Comparison of ENCODE assay signal across 8 cellular contexts in genomic region chr11:66282468-66283455, GRCh38. TPM values are rescaled to one million over a fixed set of nuclear protein-coding genes. Genes with fewer than 3 reads are reported as not detected.
DNase-seq lines count a peak whose midpoint lies in the region; ATAC-seq and TF ChIP-seq lines count a peak whose summit lies in the region.

No MANE protein-coding gene starts in this region.

- H3K36me3 ChIP-seq in NT2/D1 (ENCODE audit: insufficient read depth, insufficient read length, low read length), result peaks cover 47% of the 10 kb centered on the region
- H3K36me3 ChIP-seq in endodermal cell (ENCODE audit: control insufficient read depth, insufficient read depth, low read length), result peaks cover 26% of the 10 kb centered on the region

- peak; percentile 82 for DNase-seq in DMS 273 treated with DMSO at 0.1 percent for 48 hours (lab: John Stamatoyannopoulos, UW)
- peak; percentile 100 for DNase-seq in HuH-7.5 (ENCODE audit: low spot score)
- DNase-seq in NT2/D1 (ENCODE audit: low read depth, low spot score), result peak; percentile 99
- peak; percentile 99 for DNase-seq in activated CD8-positive, alpha-beta memory T cell treated with anti-CD3 and anti-CD28 coated beads, Interleukin-2, amount 50 U/mL, for 1 hour (ENCODE audit: extremely low read depth)
- peak; percentile 99 for DNase-seq in endodermal cell
- DNase-seq in mesothelial cell of epicardium (ENCODE audit: low spot score in 2 of 2, unreplicated experiment in 2 of 2), result peak; percentile 99 to 100
- peak; percentile 98 to 99 for DNase-seq in stimulated activated CD8-positive, alpha-beta memory T cell treated with anti-CD3 and anti-CD28 coated beads, Interleukin-4, amount 100 ng/mL, for 1 hour (ENCODE audit: low read depth in 2 of 2, low spot score in 1 of 2)

- peak; percentile 73 for ATAC-seq in GM21515 (IDR thresholded peaks at IDR 0.05; ENCODE audit: unreplicated experiment)

- H3K27ac Mint-ChIP-seq in endodermal cell (no peak overlapping the region), mesothelial cell of epicardium (peak overlapping the region; percentile 7)

- H3K36me3 Mint-ChIP-seq in endodermal cell (ENCODE audit: low read depth), result peaks cover 6% of the 10 kb centered on the region
- no peaks in the 10 kb centered on the region for H3K36me3 Mint-ChIP-seq in mesothelial cell of epicardium

- peaks cover 30% of the 10 kb centered on the region for H3K27me3 Mint-ChIP-seq in endodermal cell (ENCODE audit: insufficient read depth)
- peaks cover 8% of the 10 kb centered on the region for H3K27me3 Mint-ChIP-seq in mesothelial cell of epicardium (ENCODE audit: low read depth)

- peak overlapping the region; percentile 47 for H3K9ac ChIP-seq in NT2/D1 (ENCODE audit: insufficient read length, low read depth)
- peak overlapping the region; percentile 6 for H3K9ac ChIP-seq in endodermal cell (ENCODE audit: extremely low read depth, low read length, poor library complexity, severe bottlenecking)

- 16 to 90% methylated on average over 3 to 35 of the region's 35 CpGs for WGBS in endodermal cell (ENCODE audit: insufficient coverage in 1 of 2, insufficient read length in 1 of 2), 2 experiments

- TF ChIP-seq CTCF in endodermal cell (conservative IDR thresholded peaks at IDR 0.05) (peak; percentile 97), mesothelial cell of epicardium (IDR thresholded peaks at IDR 0.05; ENCODE audit: unreplicated experiment) (peak; percentile 98)

- H3K4me1 ChIP-seq in NT2/D1 (ENCODE audit: insufficient read depth, insufficient read length), result peaks cover 29% of the 10 kb centered on the region
- H3K4me1 ChIP-seq in endodermal cell (ENCODE audit: control insufficient read depth, insufficient read depth, low read length), result peaks cover 3% of the 10 kb centered on the region

- H3K4me3 ChIP-seq in NT2/D1 (ENCODE audit: insufficient read length, low read depth), result no peak overlapping the region
- no peak overlapping the region for H3K4me3 ChIP-seq in endodermal cell (ENCODE audit: low read length)

- H3K27ac ChIP-seq in endodermal cell (ENCODE audit: low read depth, low read length), result no peak overlapping the region

- H3K27me3 ChIP-seq in NT2/D1 (ENCODE audit: insufficient read depth, insufficient read length), result no peaks in the 10 kb centered on the region
- H3K27me3 ChIP-seq in endodermal cell (ENCODE audit: control insufficient read depth, insufficient read depth, low read length, poor library complexity, severe bottlenecking), result peaks cover 14% of the 10 kb centered on the region

- H3K4me1 Mint-ChIP-seq in endodermal cell, result no peaks in the 10 kb centered on the region
- H3K4me1 Mint-ChIP-seq in mesothelial cell of epicardium, result peaks cover 11% of the 10 kb centered on the region

- no peaks in the 10 kb centered on the region for H3K9me3 Mint-ChIP-seq in endodermal cell
- no peaks in the 10 kb centered on the region for H3K9me3 Mint-ChIP-seq in mesothelial cell of epicardium

- no peaks in the 10 kb centered on the region for H3K9me3 ChIP-seq in NT2/D1 (ENCODE audit: insufficient read depth, low read length)
- H3K9me3 ChIP-seq in endodermal cell (ENCODE audit: control insufficient read depth, low read length), result no peaks in the 10 kb centered on the region

- H3K4me3 Mint-ChIP-seq in endodermal cell (no peak overlapping the region), mesothelial cell of epicardium (no peak overlapping the region)

RNA-seq across cellular contexts. Expression of gene CNIH2, which starts 4.8 kb away (rescaled TPM):
- total RNA-seq in endodermal cell (1 to 10 TPM; 3.5 to 3.8 TPM), mesothelial cell of epicardium (10.1 to 11.5 TPM (median 10.2 TPM) in 3 replicates)
- 74.4 TPM for polyA plus RNA-seq in endodermal cell (2013, experiment 1 of 2)
- 67.1 TPM for polyA plus RNA-seq in endodermal cell (2013, experiment 2 of 2)

RNA-seq across cellular contexts. Expression of gene YIF1A, which starts 6.2 kb away (rescaled TPM):
- 10 to 100 TPM; 70.6 to 80.1 TPM for total RNA-seq in endodermal cell
- polyA plus RNA-seq in endodermal cell (2013, experiment 1 of 2), result 55.2 TPM
- 51.0 TPM for polyA plus RNA-seq in endodermal cell (2013, experiment 2 of 2)
- total RNA-seq in mesothelial cell of epicardium, result 66.8 to 74.0 TPM (median 71.2 TPM) in 3 replicates

RNA-seq across cellular contexts. Expression of gene TMEM151A, which starts 8.9 kb away (rescaled TPM):
- under 1 TPM in 1 of 2 donors, not detected in 1; 0.20 TPM for total RNA-seq in endodermal cell
- polyA plus RNA-seq in endodermal cell (2013, experiment 1 of 2), result 0.50 TPM
- polyA plus RNA-seq in endodermal cell (2013, experiment 2 of 2), result 0.41 TPM
- total RNA-seq in mesothelial cell of epicardium, result 1.3 to 1.8 TPM (median 1.6 TPM) in 3 replicates

RNA-seq across cellular contexts. Expression of gene RAB1B, which starts 14.3 kb away (rescaled TPM):
- total RNA-seq in endodermal cell (100 to 1,000 TPM; 122 to 126 TPM), mesothelial cell of epicardium (88.6 to 91.8 TPM (median 90.1 TPM) in 3 replicates)
- 110 TPM for polyA plus RNA-seq in endodermal cell (2013, experiment 1 of 2)
- polyA plus RNA-seq in endodermal cell (2013, experiment 2 of 2), result 101 TPM

RNA-seq across cellular contexts. Expression of gene KLC2, which starts 25.3 kb away (rescaled TPM):
- total RNA-seq in endodermal cell (10 to 100 TPM; 52.0 to 69.2 TPM), mesothelial cell of epicardium (42.0 to 43.0 TPM (median 42.9 TPM) in 3 replicates)
- polyA plus RNA-seq in endodermal cell (2013, experiment 1 of 2), result 51.3 TPM
- 38.8 TPM for polyA plus RNA-seq in endodermal cell (2013, experiment 2 of 2)
